Comparison of ENCODE assay signal across 8 cellular contexts in the genomic region with DNA sequence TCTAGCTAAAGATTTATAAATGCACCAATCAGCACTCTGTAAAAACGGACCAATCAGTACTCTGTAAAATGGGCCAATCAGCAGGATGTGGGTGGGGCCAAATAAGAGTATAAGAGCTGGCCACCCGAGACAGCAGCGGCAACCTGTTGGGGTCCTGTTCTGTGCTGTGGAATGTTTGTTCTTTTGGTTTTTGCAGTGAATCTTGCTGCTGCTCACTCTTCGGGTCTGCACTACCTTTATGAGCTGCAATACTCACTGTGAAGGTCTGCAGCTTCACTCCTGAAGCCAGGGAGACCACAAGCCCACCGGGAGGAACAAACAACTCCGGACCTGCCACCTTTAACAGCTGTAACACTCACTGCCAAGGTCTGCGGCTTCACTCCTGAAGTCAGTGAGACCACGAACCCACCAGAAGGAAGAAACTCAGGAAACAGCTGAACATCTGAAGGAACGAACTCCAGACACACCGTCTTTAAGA. TPM values are rescaled to one million over a fixed set of nuclear protein-coding genes. Genes with fewer than 3 reads are reported as not detected.
DNase-seq lines count a peak whose midpoint lies in the region; ATAC-seq and TF ChIP-seq lines count a peak whose summit lies in the region.
"Not testable (repeated sequence)": the region's sequence is repeated elsewhere in the genome, so short reads cannot be mapped to it uniquely, and the experiment has no call there.

No MANE protein-coding gene starts in this region.

- H3K36me3 ChIP-seq in transverse colon = not testable (repeated sequence)

- not testable (repeated sequence) for ATAC-seq in activated T-helper 17 cell treated with anti-CD3 and anti-CD28 coated beads, Interleukin-2, amount 50 U/mL, for 72 hours (replicated peaks); central memory CD8-positive, alpha-beta T cell (replicated peaks; ENCODE audit: extremely low read depth, poor library complexity, severe bottlenecking)

- CTCF ChIA-PET in activated CD4-positive, alpha-beta memory T cell treated with anti-CD3 and anti-CD28 coated beads, Interleukin-2, amount 10 ng/mL, durations not matched to agents 7 days and 5 days (lab: Charles Lee) = interaction anchor here (1.8 kb wide), 1 partner anchor 33 kb away, joined by 4 read pairs; no protein-coding TSS in a partner anchor

- H3K27me3 Mint-ChIP-seq in T-helper 1 cell treated with Interleukin-12 subunit alpha and Interleukin-12 subunit beta and Interleukin-4 antibody, amounts not matched to agents 30 μg/mL and 1 μg/mL, for 36 hours (ENCODE audit: low read depth) = peaks cover 70% of the 10 kb centered on the region
- H3K27me3 Mint-ChIP-seq in activated CD4-positive, alpha-beta memory T cell treated with anti-CD3 and anti-CD28 coated beads, Interleukin-2, amount 10 ng/mL, durations not matched to agents 7 days and 5 days = peaks cover 62% of the 10 kb centered on the region
- H3K27me3 Mint-ChIP-seq in activated T-helper 17 cell treated with anti-CD3 and anti-CD28 coated beads, Interleukin-2, amount 50 U/mL, for 72 hours = peaks cover 17% of the 10 kb centered on the region
- H3K27me3 Mint-ChIP-seq in central memory CD8-positive, alpha-beta T cell = peaks cover 61% of the 10 kb centered on the region

- intact Hi-C loops in transverse colon (cut with DNase I; ENCODE audit: low total_unique reads) = not testable (repeated sequence)

- H3K9me3 Mint-ChIP-seq in T-helper 1 cell treated with Interleukin-12 subunit alpha and Interleukin-12 subunit beta and Interleukin-4 antibody, amounts not matched to agents 30 μg/mL and 1 μg/mL, for 36 hours; activated CD4-positive, alpha-beta memory T cell treated with anti-CD3 and anti-CD28 coated beads, Interleukin-2, amount 10 ng/mL, durations not matched to agents 7 days and 5 days; activated T-helper 17 cell treated with anti-CD3 and anti-CD28 coated beads, Interleukin-2, amount 50 U/mL, for 72 hours; central memory CD8-positive, alpha-beta T cell: not testable (repeated sequence)

- H3K4me3 ChIP-seq in GM12865 (ENCODE audit: low read depth, low read length) (peak overlapping the region; percentile 43), mononuclear cell (ENCODE audit: low read length) (peak overlapping the region; percentile 1), transverse colon (peak overlapping the region in 1 of 4 donors; percentile 10)

- peaks cover 37% of the 10 kb centered on the region for H3K4me1 ChIP-seq in mononuclear cell (ENCODE audit: insufficient read depth, low read length)
- H3K4me1 ChIP-seq in transverse colon = peaks cover 0 to 20% (median 11%) of the 10 kb centered on the region in 4 donors

- TF ChIP-seq POLR2A in transverse colon (IDR thresholded peaks at IDR 0.05) = peak; percentile 43

- H3K36me3 Mint-ChIP-seq in T-helper 1 cell treated with Interleukin-12 subunit alpha and Interleukin-12 subunit beta and Interleukin-4 antibody, amounts not matched to agents 30 μg/mL and 1 μg/mL, for 36 hours (ENCODE audit: low read depth); activated CD4-positive, alpha-beta memory T cell treated with anti-CD3 and anti-CD28 coated beads, Interleukin-2, amount 10 ng/mL, durations not matched to agents 7 days and 5 days (ENCODE audit: low read depth); activated T-helper 17 cell treated with anti-CD3 and anti-CD28 coated beads, Interleukin-2, amount 50 U/mL, for 72 hours (ENCODE audit: low read depth): not testable (repeated sequence)
- peaks cover 15% of the 10 kb centered on the region for H3K36me3 Mint-ChIP-seq in central memory CD8-positive, alpha-beta T cell (ENCODE audit: insufficient read depth)

- peak overlapping the region; percentile 63 for H3K4me3 Mint-ChIP-seq in T-helper 1 cell treated with Interleukin-12 subunit alpha and Interleukin-12 subunit beta and Interleukin-4 antibody, amounts not matched to agents 30 μg/mL and 1 μg/mL, for 36 hours
- peak overlapping the region; percentile 56 for H3K4me3 Mint-ChIP-seq in activated CD4-positive, alpha-beta memory T cell treated with anti-CD3 and anti-CD28 coated beads, Interleukin-2, amount 10 ng/mL, durations not matched to agents 7 days and 5 days
- H3K4me3 Mint-ChIP-seq in activated T-helper 17 cell treated with anti-CD3 and anti-CD28 coated beads, Interleukin-2, amount 50 U/mL, for 72 hours = peak overlapping the region; percentile 84
- H3K4me3 Mint-ChIP-seq in central memory CD8-positive, alpha-beta T cell = peak overlapping the region; percentile 80

- H3K27me3 ChIP-seq in mononuclear cell (ENCODE audit: insufficient read depth, low read length) = peaks cover 37% of the 10 kb centered on the region
- not testable (repeated sequence) for H3K27me3 ChIP-seq in transverse colon

- DNase-seq in GM12865 (ENCODE audit: low read depth) (peak; percentile 54), transverse colon (peak; percentile 26)
- peak; percentile 33 for DNase-seq in activated CD4-positive, alpha-beta memory T cell treated with anti-CD3 and anti-CD28 coated beads, Interleukin-2, amount 10 ng/mL, durations not matched to agents 7 days and 5 days
- DNase-seq in central memory CD8-positive, alpha-beta T cell (ENCODE audit: low spot score in 2 of 2) = peak in 1 of 2 donors; percentile 18
- DNase-seq in stimulated activated CD4-positive, alpha-beta T cell treated with anti-CD3 and anti-CD28 coated beads, TNF-alpha, amount 100 ng/mL, for 24 hours (ENCODE audit: low read depth in 3 of 3) = peak in 2 of 3 experiments; percentile 7 to 19

- H3K4me1 Mint-ChIP-seq in T-helper 1 cell treated with Interleukin-12 subunit alpha and Interleukin-12 subunit beta and Interleukin-4 antibody, amounts not matched to agents 30 μg/mL and 1 μg/mL, for 36 hours (ENCODE audit: low read depth) = peaks cover 29% of the 10 kb centered on the region
- H3K4me1 Mint-ChIP-seq in activated CD4-positive, alpha-beta memory T cell treated with anti-CD3 and anti-CD28 coated beads, Interleukin-2, amount 10 ng/mL, durations not matched to agents 7 days and 5 days = peaks cover 36% of the 10 kb centered on the region
- H3K4me1 Mint-ChIP-seq in activated T-helper 17 cell treated with anti-CD3 and anti-CD28 coated beads, Interleukin-2, amount 50 U/mL, for 72 hours = peaks cover 16% of the 10 kb centered on the region
- peaks cover 50% of the 10 kb centered on the region for H3K4me1 Mint-ChIP-seq in central memory CD8-positive, alpha-beta T cell

- not testable (repeated sequence) for TF ChIP-seq EP300 in transverse colon (IDR thresholded peaks at IDR 0.05; ENCODE audit: low read depth)

- POLR2A ChIA-PET in activated CD4-positive, alpha-beta memory T cell treated with anti-CD3 and anti-CD28 coated beads, Interleukin-2, amount 10 ng/mL, durations not matched to agents 7 days and 5 days (lab: Charles Lee) = interaction anchor here (0.8 to 2.3 kb wide), 5 partner anchors 12 to 44 kb away, joined by 3 to 7 read pairs (median 4); partner anchors contain the start of gene GOLGA5

- not testable (repeated sequence) for H3K27ac ChIP-seq in transverse colon

- in situ Hi-C loops in transverse colon (cut with MboI; ENCODE audit: low pct_ligation_motif_present in 1 of 4, low pct_unique_long_range_greater_than_20kb in 1 of 4, low sequenced_read_pairs in 3 of 4) = not testable (repeated sequence)

- H3K27ac Mint-ChIP-seq in T-helper 1 cell treated with Interleukin-12 subunit alpha and Interleukin-12 subunit beta and Interleukin-4 antibody, amounts not matched to agents 30 μg/mL and 1 μg/mL, for 36 hours = peak overlapping the region; percentile 19
- H3K27ac Mint-ChIP-seq in activated CD4-positive, alpha-beta memory T cell treated with anti-CD3 and anti-CD28 coated beads, Interleukin-2, amount 10 ng/mL, durations not matched to agents 7 days and 5 days = peak overlapping the region; percentile 23
- not testable (repeated sequence) for H3K27ac Mint-ChIP-seq in activated T-helper 17 cell treated with anti-CD3 and anti-CD28 coated beads, Interleukin-2, amount 50 U/mL, for 72 hours; central memory CD8-positive, alpha-beta T cell (ENCODE audit: low read depth)

- TF ChIP-seq CTCF in GM12865 (IDR thresholded peaks at IDR 0.05; ENCODE audit: insufficient read depth, low read depth, low read length, missing control alignments); transverse colon (IDR thresholded peaks at IDR 0.05): not testable (repeated sequence)

- 80% methylated on average over 2 to 10 of the region's 10 CpGs for WGBS in transverse colon (ENCODE audit: low coverage in 1 of 2), 2 donors

- not testable (repeated sequence) for H3K9me3 ChIP-seq in mononuclear cell (ENCODE audit: low read depth, low read length); transverse colon

RNA-seq across cellular contexts. Expression of gene LGMN, which starts 1.9 kb away (rescaled TPM):
- total RNA-seq in activated CD4-positive, alpha-beta memory T cell treated with anti-CD3 and anti-CD28 coated beads, Interleukin-2, amount 10 ng/mL, durations not matched to agents 7 days and 5 days = 1 to 10 TPM; 5.3 to 5.9 TPM
- 10 to 100 TPM in 1 of 2 donors, 1 to 10 TPM in 1; 3.6 to 16.5 TPM for total RNA-seq in activated T-helper 17 cell treated with anti-CD3 and anti-CD28 coated beads, Interleukin-2, amount 50 U/mL, for 72 hours
- total RNA-seq in mononuclear cell = 8.4 TPM
- 100 to 1,000 TPM in 1 of 4 donors, 10 to 100 TPM in 3; 26.5 to 103 (median 57.2) TPM for total RNA-seq in transverse colon

RNA-seq across cellular contexts. Expression of gene GOLGA5, which starts 43.8 kb away (rescaled TPM):
- total RNA-seq in activated CD4-positive, alpha-beta memory T cell treated with anti-CD3 and anti-CD28 coated beads, Interleukin-2, amount 10 ng/mL, durations not matched to agents 7 days and 5 days = 10 to 100 TPM; 22.2 to 24.0 TPM
- 10 to 100 TPM; 18.8 to 19.5 TPM for total RNA-seq in activated T-helper 17 cell treated with anti-CD3 and anti-CD28 coated beads, Interleukin-2, amount 50 U/mL, for 72 hours
- 11.1 TPM for total RNA-seq in mononuclear cell
- total RNA-seq in transverse colon = 10 to 100 TPM; 15.9 to 38.1 (median 30.3) TPM
